In genomic region chr2:32356735-32357544, GRCh38 we compare ENCODE assay signal across 8 cellular contexts. TPM values are rescaled to one million over a fixed set of nuclear protein-coding genes. Genes with fewer than 3 reads are reported as not detected.
DNase-seq lines count a peak whose midpoint lies in the region; ATAC-seq and TF ChIP-seq lines count a peak whose summit lies in the region.

Gene BIRC6, plus strand, starts transcription at chr2:32357023. Its CDS starts 139 bp downstream, at chr2:32357162.

- peak within 1 kb of the TSS; percentile 66 to 90 (median 74) for H3K4me3 ChIP-seq in upper lobe of left lung

- intact Hi-C loops in left cardiac atrium (cut with DNase I) = loop anchor here in 1 of 2 donors (5.0 kb wide), 1 partner anchor 190 kb away; the partner anchor contains the start of gene SLC30A6
- intact Hi-C loops in posterior vena cava (cut with DNase I) = no loop called here

- no peaks in the 10 kb centered on the region for H3K27me3 ChIP-seq in upper lobe of left lung

- TF ChIP-seq POLR2A in upper lobe of left lung (IDR thresholded peaks at IDR 0.05) = peak; percentile 18 to 91 (median 78)

- peaks cover 20% of the 10 kb centered on the region for H3K36me3 Mint-ChIP-seq in T-helper 1 cell treated with Interleukin-12 subunit alpha and Interleukin-12 subunit beta and Interleukin-4 antibody, amounts not matched to agents 30 μg/mL and 1 μg/mL, for 36 hours (ENCODE audit: low read depth)

- peak in 1 of 4 donors; percentile 35 for TF ChIP-seq EP300 in upper lobe of left lung (IDR thresholded peaks at IDR 0.05)

- peak within 1 kb of the TSS; percentile 96 for H3K27ac Mint-ChIP-seq in T-helper 1 cell treated with Interleukin-12 subunit alpha and Interleukin-12 subunit beta and Interleukin-4 antibody, amounts not matched to agents 30 μg/mL and 1 μg/mL, for 36 hours

- peaks cover 34% of the 10 kb centered on the region for H3K4me1 Mint-ChIP-seq in T-helper 1 cell treated with Interleukin-12 subunit alpha and Interleukin-12 subunit beta and Interleukin-4 antibody, amounts not matched to agents 30 μg/mL and 1 μg/mL, for 36 hours (ENCODE audit: low read depth)

- peaks cover 25 to 33% (median 27%) of the 10 kb centered on the region in 4 donors for H3K4me1 ChIP-seq in upper lobe of left lung

- H3K27me3 Mint-ChIP-seq in T-helper 1 cell treated with Interleukin-12 subunit alpha and Interleukin-12 subunit beta and Interleukin-4 antibody, amounts not matched to agents 30 μg/mL and 1 μg/mL, for 36 hours (ENCODE audit: low read depth) = no peaks in the 10 kb centered on the region

- ATAC-seq in GM18499 (IDR thresholded peaks at IDR 0.05; ENCODE audit: insufficient read depth, unreplicated experiment) = peak; percentile 60
- ATAC-seq in HG02938 (IDR thresholded peaks at IDR 0.05; ENCODE audit: unreplicated experiment) = peak; percentile 86
- peak; percentile 96 to 98 for ATAC-seq in left cardiac atrium
- ATAC-seq in upper lobe of left lung (ENCODE audit: low FRiP score in 2 of 2) = peak; percentile 98

- DNase-seq in NCI-H1694 treated with DMSO at 0.1 percent for 48 hours (lab: John Stamatoyannopoulos, UW) (peak; percentile 88), amniotic stem cell (lab: John Stamatoyannopoulos, UW) (peak; percentile 93), left cardiac atrium (peak; percentile 99), posterior vena cava (ENCODE audit: low spot score) (peak; percentile 100), upper lobe of left lung (peak; percentile 99 to 100)

- no peaks in the 10 kb centered on the region for H3K9me3 Mint-ChIP-seq in T-helper 1 cell treated with Interleukin-12 subunit alpha and Interleukin-12 subunit beta and Interleukin-4 antibody, amounts not matched to agents 30 μg/mL and 1 μg/mL, for 36 hours

- 0% methylated on average over 13 to 42 of the region's 94 CpGs for WGBS in upper lobe of left lung, 2 donors

- peak in 5 of 6 experiments; percentile 7 to 57 (median 39) for TF ChIP-seq CTCF in upper lobe of left lung (IDR thresholded peaks at IDR 0.05)

- peak within 1 kb of the TSS; percentile 90 to 96 (median 94) for H3K27ac ChIP-seq in upper lobe of left lung

- peak within 1 kb of the TSS; percentile 85 for H3K4me3 Mint-ChIP-seq in T-helper 1 cell treated with Interleukin-12 subunit alpha and Interleukin-12 subunit beta and Interleukin-4 antibody, amounts not matched to agents 30 μg/mL and 1 μg/mL, for 36 hours

- H3K36me3 ChIP-seq in upper lobe of left lung = no peaks in the 10 kb centered on the region

- no peaks in the 10 kb centered on the region for H3K9me3 ChIP-seq in upper lobe of left lung

RNA-seq across cellular contexts. Expression of gene BIRC6, which starts in this region (rescaled TPM):
- 10 to 100 TPM; 38.6 to 52.5 TPM for total RNA-seq in left cardiac atrium
- 100 to 1,000 TPM in 1 of 2 donors, 10 to 100 TPM in 1; 94.2 to 113 TPM for total RNA-seq in posterior vena cava
- total RNA-seq in upper lobe of left lung = 100 to 1,000 TPM in 3 of 6 donors, 10 to 100 TPM in 3; 60.4 to 198 (median 101) TPM

Comparison
In these comparisons a context has a peak if more than half of its experiments do, and no peak if none do; other contexts are left out.
1. Peak in every context shown above with its lines: DNase-seq, ATAC-seq, H3K4me3 ChIP-seq and H3K27ac ChIP-seq.